ENCODE assay signal across 10 cellular contexts in genomic region chr20:63029358-63030121, GRCh38. TPM values are rescaled to one million over a fixed set of nuclear protein-coding genes. Genes with fewer than 3 reads are reported as not detected.
DNase-seq lines count a peak whose midpoint lies in the region; ATAC-seq and TF ChIP-seq lines count a peak whose summit lies in the region.
"Had no signal": no experiment of that assay in that cellular context is flagged by ENCODE, and none has a peak within 500 bp of the region (broad histone marks: within the 10 kb centered on the region; RNA-seq: fewer than 3 reads in every experiment).

No MANE protein-coding gene starts in this region.

- no peaks in the 10 kb centered on the region for H3K9me3 ChIP-seq in PC-3 (ENCODE audit: low read length)
- H3K9me3 ChIP-seq in A673 (ENCODE audit: low read depth, low read length, poor library complexity, severe bottlenecking) = no peaks in the 10 kb centered on the region
- H3K9me3 ChIP-seq: A549 had no signal

- TF ChIP-seq POLR2A in erythroblast (IDR thresholded peaks at IDR 0.05; ENCODE audit: low read length) = no peak

- no peaks in the 10 kb centered on the region for H3K36me3 ChIP-seq in PC-3 (ENCODE audit: low read depth, low read length)
- H3K36me3 ChIP-seq in A673 (ENCODE audit: insufficient read depth, low read length, poor library complexity, severe bottlenecking) = no peaks in the 10 kb centered on the region

- ATAC-seq in PC-3 = peak; percentile 9; the same call in 1 of the 2 replicates
- ATAC-seq: A549 had no signal

- POLR2A ChIA-PET in PC-3 (lab: Charles Lee; ENCODE audit: unreplicated experiment) (no interaction called here), A673 (lab: Charles Lee; ENCODE audit: low non-redundant PET) (no interaction called here)

- no peaks in the 10 kb centered on the region for H3K9me2 ChIP-seq in PC-3 (replicated peaks; ENCODE audit: low read length)

- H3F3A ChIP-seq in PC-3 (ENCODE audit: low read length, unreplicated experiment) = no peaks in the 10 kb centered on the region

- H3K4me3 ChIP-seq in GM08714 (ENCODE audit: low read length) (peak overlapping the region; percentile 15; the same call in 1 of the 2 replicates), PC-3 (ENCODE audit: low read length) (no peak overlapping the region), A673 (ENCODE audit: low read depth, low read length, poor library complexity, severe bottlenecking) (no peak overlapping the region)
- H3K4me3 ChIP-seq: A549 had no signal

- BruUV-seq in PC-3 (replicated peaks; lab: Mats Ljungman, UMichigan) = no TSS peak
- no TSS peak for BruUV-seq in A673 (replicated peaks; lab: Mats Ljungman, UMichigan)

- H3K27me3 ChIP-seq in PC-3 (ENCODE audit: low read length) = peaks cover 63% of the 10 kb centered on the region
- no peaks in the 10 kb centered on the region for H3K27me3 ChIP-seq in A673 (replicated peaks; ENCODE audit: insufficient read depth, low read depth, low read length, poor library complexity)

- intact Hi-C loops in PC-3 (cut with micrococcal nuclease) (no loop called here), A673 (cut with micrococcal nuclease; ENCODE audit: unreplicated experiment) (no loop called here)

- H3K4me1 ChIP-seq in PC-3 (ENCODE audit: insufficient read depth, low read length) (no peaks in the 10 kb centered on the region), A673 (ENCODE audit: insufficient read depth, low read length, poor library complexity, severe bottlenecking) (peaks cover 13% of the 10 kb centered on the region)

- CTCF ChIA-PET in PC-3 (lab: Charles Lee) = no interaction called here
- CTCF ChIA-PET in A673 (lab: Charles Lee) = no interaction called here

- DNase-seq in NCI-H2196 (lab: John Stamatoyannopoulos, UW; ENCODE audit: unreplicated experiment) (peak; percentile 49), NCI-H2196 treated with DMSO at 0.1 percent for 48 hours (lab: John Stamatoyannopoulos, UW; ENCODE audit: unreplicated experiment) (no peak), PC-3 (peak; percentile 40), kidney tubule cell (ENCODE audit: low spot score) (peak; percentile 76), DMS 273 treated with DMSO at 0.1 percent for 48 hours (lab: John Stamatoyannopoulos, UW) (no peak), erythroblast (lab: John Stamatoyannopoulos, UW) (no peak), A673 (ENCODE audit: low spot score) (no peak)

- TF ChIP-seq CTCF in PC-3 (conservative IDR thresholded peaks at IDR 0.05; ENCODE audit: low read depth, low read length) (no peak), A673 (conservative IDR thresholded peaks at IDR 0.05; ENCODE audit: low read depth, low read length) (no peak)

- H3K27ac ChIP-seq in PC-3 (ENCODE audit: low read length) (no peak overlapping the region), A673 (ENCODE audit: low read depth, low read length, poor library complexity, severe bottlenecking) (no peak overlapping the region)
- H3K27ac ChIP-seq: A549 had no signal

- H3K79me2 ChIP-seq in PC-3 (ENCODE audit: low read length) = no peaks in the 10 kb centered on the region

- no peak overlapping the region for H3K9ac ChIP-seq in PC-3 (ENCODE audit: low read length)

- H2AFZ ChIP-seq in PC-3 (ENCODE audit: low read length) = peak overlapping the region; percentile 34; the same call in 1 of the 2 replicates

- H4K20me1 ChIP-seq in PC-3 (ENCODE audit: low read length) = no peaks in the 10 kb centered on the region

- peak overlapping the region; percentile 58; the same call in 1 of the 2 replicates for H3K4me2 ChIP-seq in PC-3 (ENCODE audit: low read length)
- H3K4me2 ChIP-seq: A549 had no signal

RNA-seq across cellular contexts. Expression of gene BHLHE23, which starts 22.8 kb away (rescaled TPM):
- total RNA-seq in PC-3 (2014; rRNA removed) (not detected in 2 replicates), A673 (2021) (not detected in 2 replicates)
- total RNA-seq: T-cell had no signal

Comparison
In these comparisons a context has a peak if more than half of its experiments do, and no peak if none do; other contexts are left out.
1. DNase-seq: peak in NCI-H2196 (single experiment), PC-3 (single experiment) and kidney tubule cell (single experiment); none in NCI-H2196 treated with DMSO at 0.1 percent for 48 hours (single experiment), DMS 273 treated with DMSO at 0.1 percent for 48 hours (single experiment), erythroblast (0 of 2) and A673 (single experiment).